8 cellular contexts compared by ENCODE assay signal in the genomic region with DNA sequence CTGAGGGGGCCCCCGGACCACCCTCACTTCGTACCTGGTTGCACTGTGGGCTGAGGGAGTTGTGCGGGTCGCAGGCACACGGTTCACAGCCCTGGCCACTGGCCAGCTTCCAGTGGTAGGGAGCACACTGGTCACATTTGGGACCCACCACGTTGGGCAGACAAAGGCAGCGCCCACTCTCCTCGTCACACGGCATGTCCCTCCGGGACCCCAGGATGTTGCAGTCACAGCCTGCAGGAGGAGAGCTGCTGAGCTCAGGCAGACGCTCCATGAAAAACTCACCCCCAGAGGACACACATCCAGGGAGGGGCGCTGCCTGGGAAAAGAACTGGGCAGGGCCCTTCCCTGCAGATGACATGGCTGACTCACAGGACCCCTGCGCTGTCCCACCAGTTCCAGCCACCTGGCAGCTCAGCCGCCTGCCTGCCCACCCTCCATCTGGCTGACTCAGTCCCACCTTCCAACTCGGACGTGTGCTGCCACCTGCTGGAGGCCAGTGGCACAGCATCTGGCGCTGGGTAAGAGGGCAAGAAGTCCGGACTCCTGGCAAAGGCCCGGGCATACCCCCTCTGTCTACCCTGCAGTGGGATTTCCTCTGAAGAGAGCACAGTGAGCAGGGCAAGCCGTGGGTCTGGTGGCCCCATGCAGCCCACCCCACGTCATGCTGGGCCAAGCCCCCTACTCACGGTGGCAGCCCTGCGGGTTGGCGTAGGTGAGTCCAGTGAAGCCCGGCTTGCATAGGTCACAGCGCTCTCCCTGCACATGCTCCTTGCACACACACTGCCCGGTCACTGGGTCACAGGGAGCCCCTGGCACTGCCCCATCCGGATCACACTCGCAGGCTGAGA. TPM values are rescaled to one million over a fixed set of nuclear protein-coding genes. Genes with fewer than 3 reads are reported as not detected.
DNase-seq lines count a peak whose midpoint lies in the region; ATAC-seq and TF ChIP-seq lines count a peak whose summit lies in the region.
"Had no signal": no experiment of that assay in that cellular context is flagged by ENCODE, and none has a peak within 500 bp of the region (broad histone marks: within the 10 kb centered on the region; RNA-seq: fewer than 3 reads in every experiment).

No MANE protein-coding gene starts in this region.

- ATAC-seq in GM18498 (IDR thresholded peaks at IDR 0.05; ENCODE audit: unreplicated experiment), result peak; percentile 82
- ATAC-seq in HG02759 (IDR thresholded peaks at IDR 0.05; ENCODE audit: unreplicated experiment), result peak; percentile 85

- peak overlapping the region; percentile 95 for H3K27ac ChIP-seq in skeletal muscle tissue (ENCODE audit: low read depth, low read length)

- H3K27me3 ChIP-seq in skeletal muscle tissue (ENCODE audit: control insufficient read depth in 3 of 3, insufficient read depth in 3 of 3, low read length in 3 of 3), result no peaks in the 10 kb centered on the region

- no peaks in the 10 kb centered on the region for H3K9me3 ChIP-seq in skeletal muscle tissue (ENCODE audit: control insufficient read depth in 3 of 3, low read length in 3 of 3)

- in situ Hi-C loops in astrocyte of the cerebellum (cut with HindIII; ENCODE audit: low sequenced_read_pairs), result no loop called here

- TF ChIP-seq CTCF in astrocyte of the cerebellum (IDR thresholded peaks at IDR 0.05; ENCODE audit: low read depth, low read length, missing control alignments), result peak; percentile 96

- H3K9ac ChIP-seq in skeletal muscle tissue (ENCODE audit: low read depth in 1 of 3, low read length in 3 of 3), result peak overlapping the region; percentile 76 to 95 (median 90)

- no peak overlapping the region for H3K4me3 ChIP-seq in astrocyte of the cerebellum (ENCODE audit: low read depth, low read length)
- peak overlapping the region; percentile 52 to 80 (median 62) for H3K4me3 ChIP-seq in skeletal muscle tissue (ENCODE audit: low read length in 3 of 3)
- H3K4me3 ChIP-seq: skin epidermis had no signal

- DNase-seq in NCI-H146 (lab: John Stamatoyannopoulos, UW) (peak; percentile 65), T-helper 9 cell (peak; percentile 74), astrocyte of the cerebellum (ENCODE audit: low read depth) (peak; percentile 16), hippocampal formation (lab: John Stamatoyannopoulos, UW) (peak; percentile 45 to 72)

- H3K36me3 ChIP-seq in skeletal muscle tissue (ENCODE audit: control insufficient read depth in 3 of 3, insufficient read depth in 3 of 3, low read length in 3 of 3), result peaks cover 0 to 5% (median 0%) of the 10 kb centered on the region in 3 donors

- H3K4me1 ChIP-seq in skeletal muscle tissue (ENCODE audit: control insufficient read depth in 3 of 3, insufficient read depth in 3 of 3, low read length in 3 of 3), result peaks cover 56 to 80% (median 60%) of the 10 kb centered on the region in 3 donors

RNA-seq across cellular contexts. Expression of gene LAMB3, which starts 24.7 kb away (rescaled TPM):
- 0.52 TPM for total RNA-seq in skeletal muscle tissue

RNA-seq across cellular contexts. Expression of gene CAMK1G, which starts 44.1 kb away (rescaled TPM):
- not detected for total RNA-seq in skeletal muscle tissue

RNA-seq across cellular contexts. Expression of gene G0S2, which starts 47.6 kb away (rescaled TPM):
- 78.8 TPM for total RNA-seq in skeletal muscle tissue

Comparison
In these comparisons a context has a peak if more than half of its experiments do, and no peak if none do; other contexts are left out.
1. DNase-seq: peak in every context shown above with its lines; median percentile 74 in T-helper 9 cell; 65 in NCI-H146; 58 in hippocampal formation; 16 in astrocyte of the cerebellum.